Comparison of ENCODE assay signal across 8 cellular contexts in the genomic region with DNA sequence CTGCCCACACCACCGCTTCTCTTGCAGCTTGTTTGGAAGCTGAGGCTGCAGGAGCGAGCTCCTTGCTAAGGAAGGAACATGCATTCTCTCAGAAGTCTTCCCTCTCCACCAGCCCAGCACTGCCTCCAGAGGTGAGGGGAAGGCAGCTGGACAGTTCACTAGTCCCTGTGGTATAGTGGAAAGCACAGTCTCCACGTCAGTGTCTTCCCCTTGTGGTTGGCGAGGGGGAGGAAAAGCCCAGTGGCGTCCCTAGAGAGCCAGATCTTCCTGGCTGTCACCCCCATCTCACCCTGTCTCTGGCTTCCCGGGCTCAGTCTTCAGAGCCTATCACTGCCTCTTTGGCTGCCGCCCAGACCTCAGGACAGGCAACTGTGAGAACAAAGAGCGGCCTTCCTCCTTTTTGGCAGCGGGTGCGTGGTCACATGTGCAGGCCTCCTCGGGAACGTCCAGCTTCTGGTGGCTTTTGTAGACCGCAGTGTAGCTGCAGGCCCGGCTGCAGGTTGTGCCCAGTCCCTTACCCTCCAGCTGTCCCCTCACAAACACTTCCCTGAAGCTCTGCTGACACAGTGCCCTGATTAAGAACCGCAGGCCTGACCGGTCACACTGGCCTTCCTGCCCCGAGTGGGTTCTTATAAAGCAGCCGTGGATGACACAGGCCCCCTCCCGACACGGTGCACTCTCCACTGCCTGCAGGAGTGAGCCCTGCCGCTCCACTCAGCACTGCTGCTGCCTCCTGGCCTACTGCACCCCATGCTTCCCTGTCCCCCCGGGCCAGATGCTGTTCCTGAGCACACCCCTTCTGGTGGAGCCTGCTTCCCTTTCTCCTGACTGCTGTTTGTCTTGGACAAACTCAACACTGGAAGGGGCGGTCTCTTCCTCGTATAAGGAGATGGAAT.
DNase-seq lines count a peak whose midpoint lies in the region; ATAC-seq and TF ChIP-seq lines count a peak whose summit lies in the region.

No MANE protein-coding gene starts in this region.

- DNase-seq in Kasumi-1 (lab: John Stamatoyannopoulos, UW) = peak; percentile 92 to 96
- peak; percentile 51 for DNase-seq in left kidney (ENCODE audit: low read depth, low spot score)
- no peak for DNase-seq in stimulated activated naive CD8-positive, alpha-beta T cell treated with anti-CD3 and anti-CD28 coated beads, Interleukin-15, Interleukin-2, amounts not matched to agents 100 U/mL and 50 U/mL, for 24 hours
- DNase-seq in GM19238 (ENCODE audit: insufficient read length, low spot score) = no peak

- TF ChIP-seq CTCF in brain (conservative IDR thresholded peaks at IDR 0.05) = peak in 1 of 2 experiments; percentile 22

- H3K4me1 Mint-ChIP-seq in brain = peaks cover 73% of the 10 kb centered on the region

- peak overlapping the region in 1 of 5 experiments; percentile 22 for H3K4me3 Mint-ChIP-seq in brain

- no peaks in the 10 kb centered on the region for H3K27me3 Mint-ChIP-seq in brain

- peak overlapping the region; percentile 56 to 95 (median 85) for H3K27ac Mint-ChIP-seq in brain

- no peaks in the 10 kb centered on the region for H3K9me3 Mint-ChIP-seq in brain

- ATAC-seq in GM18505 (IDR thresholded peaks at IDR 0.05; ENCODE audit: unreplicated experiment) = peak; percentile 48
- ATAC-seq in stimulated activated naive CD8-positive, alpha-beta T cell treated with anti-CD3 and anti-CD28 coated beads, Interleukin-15, Interleukin-2, amounts not matched to agents 100 U/mL and 50 U/mL, for 24 hours = peak; percentile 34
- ATAC-seq in HG02588 (IDR thresholded peaks at IDR 0.05; ENCODE audit: unreplicated experiment) = no peak
- ATAC-seq in HG02870 (IDR thresholded peaks at IDR 0.05; ENCODE audit: unreplicated experiment) = no peak

- no peak for TF ChIP-seq POLR2A in GM18505 (IDR thresholded peaks at IDR 0.05; ENCODE audit: borderline replicate concordance, extremely low read depth, insufficient read depth, insufficient read length)

- H3K36me3 Mint-ChIP-seq in brain = peaks cover 21% of the 10 kb centered on the region

Comparison
In these comparisons a context has a peak if more than half of its experiments do, and no peak if none do; other contexts are left out.
1. ATAC-seq: peak in GM18505 (single experiment) and stimulated activated naive CD8-positive, alpha-beta T cell treated with anti-CD3 and anti-CD28 coated beads, Interleukin-15, Interleukin-2, amounts not matched to agents 100 U/mL and 50 U/mL, for 24 hours (single experiment); none in HG02588 (single experiment) and HG02870 (single experiment).
2. DNase-seq: peak in Kasumi-1 (2 of 2) and left kidney (single experiment); none in stimulated activated naive CD8-positive, alpha-beta T cell treated with anti-CD3 and anti-CD28 coated beads, Interleukin-15, Interleukin-2, amounts not matched to agents 100 U/mL and 50 U/mL, for 24 hours (single experiment) and GM19238 (single experiment).